Comparison of ENCODE assay signal across 1 cellular context in the genomic region with DNA sequence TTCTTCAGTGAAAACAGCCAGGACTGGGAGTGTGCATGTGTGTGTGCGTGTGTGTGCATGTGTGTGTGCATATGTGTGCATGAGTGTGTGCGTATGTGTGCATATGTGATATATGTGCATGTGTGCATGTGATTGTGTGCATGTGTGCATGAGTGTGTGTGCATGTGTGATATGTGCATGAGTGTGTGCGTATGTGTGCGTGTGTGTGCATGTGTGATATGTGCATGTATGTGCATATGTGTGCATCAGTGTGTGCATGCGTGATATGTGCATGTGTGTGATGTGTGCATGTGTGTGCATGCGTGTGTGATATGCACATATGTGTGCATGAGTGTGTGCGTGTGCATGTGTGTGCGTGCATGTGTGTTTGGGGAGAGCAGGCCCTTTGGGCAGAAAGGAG.
A peak's percentile ranks its signal among the peaks of the same experiment; 100 is the strongest.
TF ChIP-seq lines count a peak whose summit lies in the region.

No MANE protein-coding gene starts in this region.

TF ChIP-seq in K562, 482 proteins besides CTCF, POLR2A, EP300 and RAD21 (continued from another document):
- TF ChIP-seq, protein P1, sequence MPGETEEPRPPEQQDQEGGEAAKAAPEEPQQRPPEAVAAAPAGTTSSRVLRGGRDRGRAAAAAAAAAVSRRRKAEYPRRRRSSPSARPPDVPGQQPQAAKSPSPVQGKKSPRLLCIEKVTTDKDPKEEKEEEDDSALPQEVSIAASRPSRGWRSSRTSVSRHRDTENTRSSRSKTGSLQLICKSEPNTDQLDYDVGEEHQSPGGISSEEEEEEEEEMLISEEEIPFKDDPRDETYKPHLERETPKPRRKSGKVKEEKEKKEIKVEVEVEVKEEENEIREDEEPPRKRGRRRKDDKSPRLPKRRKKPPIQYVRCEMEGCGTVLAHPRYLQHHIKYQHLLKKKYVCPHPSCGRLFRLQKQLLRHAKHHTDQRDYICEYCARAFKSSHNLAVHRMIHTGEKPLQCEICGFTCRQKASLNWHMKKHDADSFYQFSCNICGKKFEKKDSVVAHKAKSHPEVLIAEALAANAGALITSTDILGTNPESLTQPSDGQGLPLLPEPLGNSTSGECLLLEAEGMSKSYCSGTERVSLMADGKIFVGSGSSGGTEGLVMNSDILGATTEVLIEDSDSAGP (CRISPR knock-in tag; IDR thresholded peaks at IDR 0.05): 0 out of 2 replicates have a peak, but pooled peaks have one; percentile 50
- TF ChIP-seq MYBL2 (IDR thresholded peaks at IDR 0.05; ENCODE audit: low read depth) (no peak), MYBL2 (CRISPR knock-in tag; IDR thresholded peaks at IDR 0.05; ENCODE audit: borderline replicate concordance) (no peak), ZNF778 (CRISPR knock-in tag; IDR thresholded peaks at IDR 0.05) (no peak), MYNN (IDR thresholded peaks at IDR 0.05) (peak; percentile 84), MYNN (CRISPR knock-in tag; IDR thresholded peaks at IDR 0.05) (no peak)
- TF ChIP-seq, protein P2, sequence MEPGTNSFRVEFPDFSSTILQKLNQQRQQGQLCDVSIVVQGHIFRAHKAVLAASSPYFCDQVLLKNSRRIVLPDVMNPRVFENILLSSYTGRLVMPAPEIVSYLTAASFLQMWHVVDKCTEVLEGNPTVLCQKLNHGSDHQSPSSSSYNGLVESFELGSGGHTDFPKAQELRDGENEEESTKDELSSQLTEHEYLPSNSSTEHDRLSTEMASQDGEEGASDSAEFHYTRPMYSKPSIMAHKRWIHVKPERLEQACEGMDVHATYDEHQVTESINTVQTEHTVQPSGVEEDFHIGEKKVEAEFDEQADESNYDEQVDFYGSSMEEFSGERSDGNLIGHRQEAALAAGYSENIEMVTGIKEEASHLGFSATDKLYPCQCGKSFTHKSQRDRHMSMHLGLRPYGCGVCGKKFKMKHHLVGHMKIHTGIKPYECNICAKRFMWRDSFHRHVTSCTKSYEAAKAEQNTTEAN (CRISPR knock-in tag; IDR thresholded peaks at IDR 0.05): peak; percentile 99
- TF ChIP-seq, protein P3, sequence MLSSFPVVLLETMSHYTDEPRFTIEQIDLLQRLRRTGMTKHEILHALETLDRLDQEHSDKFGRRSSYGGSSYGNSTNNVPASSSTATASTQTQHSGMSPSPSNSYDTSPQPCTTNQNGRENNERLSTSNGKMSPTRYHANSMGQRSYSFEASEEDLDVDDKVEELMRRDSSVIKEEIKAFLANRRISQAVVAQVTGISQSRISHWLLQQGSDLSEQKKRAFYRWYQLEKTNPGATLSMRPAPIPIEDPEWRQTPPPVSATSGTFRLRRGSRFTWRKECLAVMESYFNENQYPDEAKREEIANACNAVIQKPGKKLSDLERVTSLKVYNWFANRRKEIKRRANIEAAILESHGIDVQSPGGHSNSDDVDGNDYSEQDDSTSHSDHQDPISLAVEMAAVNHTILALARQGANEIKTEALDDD (IDR thresholded peaks at IDR 0.05): no peak
- TF ChIP-seq, protein P4, sequence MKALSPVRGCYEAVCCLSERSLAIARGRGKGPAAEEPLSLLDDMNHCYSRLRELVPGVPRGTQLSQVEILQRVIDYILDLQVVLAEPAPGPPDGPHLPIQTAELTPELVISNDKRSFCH (CRISPR knock-in tag; IDR thresholded peaks at IDR 0.05): no peak
- TF ChIP-seq, protein P4 (tag; IDR thresholded peaks at IDR 0.05): 0 out of 2 replicates have a peak, but pooled peaks have one; percentile 26
- TF ChIP-seq, protein P5, sequence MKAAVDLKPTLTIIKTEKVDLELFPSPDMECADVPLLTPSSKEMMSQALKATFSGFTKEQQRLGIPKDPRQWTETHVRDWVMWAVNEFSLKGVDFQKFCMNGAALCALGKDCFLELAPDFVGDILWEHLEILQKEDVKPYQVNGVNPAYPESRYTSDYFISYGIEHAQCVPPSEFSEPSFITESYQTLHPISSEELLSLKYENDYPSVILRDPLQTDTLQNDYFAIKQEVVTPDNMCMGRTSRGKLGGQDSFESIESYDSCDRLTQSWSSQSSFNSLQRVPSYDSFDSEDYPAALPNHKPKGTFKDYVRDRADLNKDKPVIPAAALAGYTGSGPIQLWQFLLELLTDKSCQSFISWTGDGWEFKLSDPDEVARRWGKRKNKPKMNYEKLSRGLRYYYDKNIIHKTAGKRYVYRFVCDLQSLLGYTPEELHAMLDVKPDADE (conservative IDR thresholded peaks at IDR 0.05; ENCODE audit: control insufficient read depth, low read depth, low read length): no peak
